1 cellular context compared by ENCODE assay signal in the genomic region with DNA sequence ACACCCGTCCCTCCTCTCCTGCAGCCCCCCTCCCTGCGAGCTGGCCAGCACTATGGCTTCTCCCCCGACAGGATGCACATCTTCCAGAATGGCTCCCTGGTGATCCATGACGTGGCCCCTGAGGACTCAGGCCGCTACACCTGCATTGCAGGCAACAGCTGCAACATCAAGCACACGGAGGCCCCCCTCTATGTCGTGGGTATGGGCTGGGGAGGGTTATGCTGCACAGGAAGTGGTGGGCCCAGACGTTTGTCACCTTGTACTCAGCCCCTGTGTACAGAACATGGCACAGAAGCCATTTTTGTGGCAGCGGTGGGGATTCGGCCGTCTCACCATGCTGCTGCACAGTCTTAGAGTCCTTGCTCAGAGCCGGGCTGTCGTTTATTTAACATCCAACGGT.
TF ChIP-seq lines count a peak whose summit lies in the region.

No MANE protein-coding gene starts in this region.

TF ChIP-seq in H1, 55 proteins besides CTCF, POLR2A, EP300 and RAD21:
- no peak for TF ChIP-seq POLR2AphosphoS5 (IDR thresholded peaks at IDR 0.05; ENCODE audit: low read depth, low read length)
- TF ChIP-seq, protein P1, sequence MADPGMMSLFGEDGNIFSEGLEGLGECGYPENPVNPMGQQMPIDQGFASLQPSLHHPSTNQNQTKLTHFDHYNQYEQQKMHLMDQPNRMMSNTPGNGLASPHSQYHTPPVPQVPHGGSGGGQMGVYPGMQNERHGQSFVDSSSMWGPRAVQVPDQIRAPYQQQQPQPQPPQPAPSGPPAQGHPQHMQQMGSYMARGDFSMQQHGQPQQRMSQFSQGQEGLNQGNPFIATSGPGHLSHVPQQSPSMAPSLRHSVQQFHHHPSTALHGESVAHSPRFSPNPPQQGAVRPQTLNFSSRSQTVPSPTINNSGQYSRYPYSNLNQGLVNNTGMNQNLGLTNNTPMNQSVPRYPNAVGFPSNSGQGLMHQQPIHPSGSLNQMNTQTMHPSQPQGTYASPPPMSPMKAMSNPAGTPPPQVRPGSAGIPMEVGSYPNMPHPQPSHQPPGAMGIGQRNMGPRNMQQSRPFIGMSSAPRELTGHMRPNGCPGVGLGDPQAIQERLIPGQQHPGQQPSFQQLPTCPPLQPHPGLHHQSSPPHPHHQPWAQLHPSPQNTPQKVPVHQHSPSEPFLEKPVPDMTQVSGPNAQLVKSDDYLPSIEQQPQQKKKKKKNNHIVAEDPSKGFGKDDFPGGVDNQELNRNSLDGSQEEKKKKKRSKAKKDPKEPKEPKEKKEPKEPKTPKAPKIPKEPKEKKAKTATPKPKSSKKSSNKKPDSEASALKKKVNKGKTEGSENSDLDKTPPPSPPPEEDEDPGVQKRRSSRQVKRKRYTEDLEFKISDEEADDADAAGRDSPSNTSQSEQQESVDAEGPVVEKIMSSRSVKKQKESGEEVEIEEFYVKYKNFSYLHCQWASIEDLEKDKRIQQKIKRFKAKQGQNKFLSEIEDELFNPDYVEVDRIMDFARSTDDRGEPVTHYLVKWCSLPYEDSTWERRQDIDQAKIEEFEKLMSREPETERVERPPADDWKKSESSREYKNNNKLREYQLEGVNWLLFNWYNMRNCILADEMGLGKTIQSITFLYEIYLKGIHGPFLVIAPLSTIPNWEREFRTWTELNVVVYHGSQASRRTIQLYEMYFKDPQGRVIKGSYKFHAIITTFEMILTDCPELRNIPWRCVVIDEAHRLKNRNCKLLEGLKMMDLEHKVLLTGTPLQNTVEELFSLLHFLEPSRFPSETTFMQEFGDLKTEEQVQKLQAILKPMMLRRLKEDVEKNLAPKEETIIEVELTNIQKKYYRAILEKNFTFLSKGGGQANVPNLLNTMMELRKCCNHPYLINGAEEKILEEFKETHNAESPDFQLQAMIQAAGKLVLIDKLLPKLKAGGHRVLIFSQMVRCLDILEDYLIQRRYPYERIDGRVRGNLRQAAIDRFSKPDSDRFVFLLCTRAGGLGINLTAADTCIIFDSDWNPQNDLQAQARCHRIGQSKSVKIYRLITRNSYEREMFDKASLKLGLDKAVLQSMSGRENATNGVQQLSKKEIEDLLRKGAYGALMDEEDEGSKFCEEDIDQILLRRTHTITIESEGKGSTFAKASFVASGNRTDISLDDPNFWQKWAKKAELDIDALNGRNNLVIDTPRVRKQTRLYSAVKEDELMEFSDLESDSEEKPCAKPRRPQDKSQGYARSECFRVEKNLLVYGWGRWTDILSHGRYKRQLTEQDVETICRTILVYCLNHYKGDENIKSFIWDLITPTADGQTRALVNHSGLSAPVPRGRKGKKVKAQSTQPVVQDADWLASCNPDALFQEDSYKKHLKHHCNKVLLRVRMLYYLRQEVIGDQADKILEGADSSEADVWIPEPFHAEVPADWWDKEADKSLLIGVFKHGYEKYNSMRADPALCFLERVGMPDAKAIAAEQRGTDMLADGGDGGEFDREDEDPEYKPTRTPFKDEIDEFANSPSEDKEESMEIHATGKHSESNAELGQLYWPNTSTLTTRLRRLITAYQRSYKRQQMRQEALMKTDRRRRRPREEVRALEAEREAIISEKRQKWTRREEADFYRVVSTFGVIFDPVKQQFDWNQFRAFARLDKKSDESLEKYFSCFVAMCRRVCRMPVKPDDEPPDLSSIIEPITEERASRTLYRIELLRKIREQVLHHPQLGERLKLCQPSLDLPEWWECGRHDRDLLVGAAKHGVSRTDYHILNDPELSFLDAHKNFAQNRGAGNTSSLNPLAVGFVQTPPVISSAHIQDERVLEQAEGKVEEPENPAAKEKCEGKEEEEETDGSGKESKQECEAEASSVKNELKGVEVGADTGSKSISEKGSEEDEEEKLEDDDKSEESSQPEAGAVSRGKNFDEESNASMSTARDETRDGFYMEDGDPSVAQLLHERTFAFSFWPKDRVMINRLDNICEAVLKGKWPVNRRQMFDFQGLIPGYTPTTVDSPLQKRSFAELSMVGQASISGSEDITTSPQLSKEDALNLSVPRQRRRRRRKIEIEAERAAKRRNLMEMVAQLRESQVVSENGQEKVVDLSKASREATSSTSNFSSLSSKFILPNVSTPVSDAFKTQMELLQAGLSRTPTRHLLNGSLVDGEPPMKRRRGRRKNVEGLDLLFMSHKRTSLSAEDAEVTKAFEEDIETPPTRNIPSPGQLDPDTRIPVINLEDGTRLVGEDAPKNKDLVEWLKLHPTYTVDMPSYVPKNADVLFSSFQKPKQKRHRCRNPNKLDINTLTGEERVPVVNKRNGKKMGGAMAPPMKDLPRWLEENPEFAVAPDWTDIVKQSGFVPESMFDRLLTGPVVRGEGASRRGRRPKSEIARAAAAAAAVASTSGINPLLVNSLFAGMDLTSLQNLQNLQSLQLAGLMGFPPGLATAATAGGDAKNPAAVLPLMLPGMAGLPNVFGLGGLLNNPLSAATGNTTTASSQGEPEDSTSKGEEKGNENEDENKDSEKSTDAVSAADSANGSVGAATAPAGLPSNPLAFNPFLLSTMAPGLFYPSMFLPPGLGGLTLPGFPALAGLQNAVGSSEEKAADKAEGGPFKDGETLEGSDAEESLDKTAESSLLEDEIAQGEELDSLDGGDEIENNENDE (IDR thresholded peaks at IDR 0.05; ENCODE audit: insufficient replicate concordance, low read length) = no peak
- TF ChIP-seq SP4 (IDR thresholded peaks at IDR 0.05; ENCODE audit: low read length) = no peak
- TF ChIP-seq CBX5 (IDR thresholded peaks at IDR 0.05; ENCODE audit: low read depth, low read length) = no peak
- TF ChIP-seq, protein P2, sequence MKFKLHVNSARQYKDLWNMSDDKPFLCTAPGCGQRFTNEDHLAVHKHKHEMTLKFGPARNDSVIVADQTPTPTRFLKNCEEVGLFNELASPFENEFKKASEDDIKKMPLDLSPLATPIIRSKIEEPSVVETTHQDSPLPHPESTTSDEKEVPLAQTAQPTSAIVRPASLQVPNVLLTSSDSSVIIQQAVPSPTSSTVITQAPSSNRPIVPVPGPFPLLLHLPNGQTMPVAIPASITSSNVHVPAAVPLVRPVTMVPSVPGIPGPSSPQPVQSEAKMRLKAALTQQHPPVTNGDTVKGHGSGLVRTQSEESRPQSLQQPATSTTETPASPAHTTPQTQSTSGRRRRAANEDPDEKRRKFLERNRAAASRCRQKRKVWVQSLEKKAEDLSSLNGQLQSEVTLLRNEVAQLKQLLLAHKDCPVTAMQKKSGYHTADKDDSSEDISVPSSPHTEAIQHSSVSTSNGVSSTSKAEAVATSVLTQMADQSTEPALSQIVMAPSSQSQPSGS (IDR thresholded peaks at IDR 0.05; ENCODE audit: low read length) = no peak
- no peak for TF ChIP-seq KDM4A (IDR thresholded peaks at IDR 0.05; ENCODE audit: low read depth, low read length, severe bottlenecking)
- no peak for TF ChIP-seq HDAC6 (IDR thresholded peaks at IDR 0.05; ENCODE audit: low read depth, low read length)
- TF ChIP-seq SRF (IDR thresholded peaks at IDR 0.05; ENCODE audit: low read depth, low read length) = no peak
- TF ChIP-seq POU5F1 (IDR thresholded peaks at IDR 0.05; ENCODE audit: low read depth, low read length) = no peak
- no peak for TF ChIP-seq TBP (IDR thresholded peaks at IDR 0.05; ENCODE audit: low read depth, low read length)
- no peak for TF ChIP-seq TAF7 (optimal IDR thresholded peaks at IDR 0.05; ENCODE audit: borderline replicate concordance, low read depth, low read length)
- no peak for TF ChIP-seq RXRA (IDR thresholded peaks at IDR 0.05; ENCODE audit: insufficient read depth, low read depth, low read length)
- no peak for TF ChIP-seq SIN3A (conservative IDR thresholded peaks at IDR 0.05 in 1 of 2, IDR thresholded peaks at IDR 0.05 in 1 of 2; ENCODE audit: low read depth in 1 of 2, low read length in 2 of 2)
